In genomic region chr1:43644558-43644957, GRCh38 we compare ENCODE assay signal across 1 cellular context.
TF ChIP-seq lines count a peak whose summit lies in the region.

No MANE protein-coding gene starts in this region.

TF ChIP-seq in GM23338, 12 proteins besides CTCF, POLR2A, EP300 and RAD21:
- TF ChIP-seq, protein P1, sequence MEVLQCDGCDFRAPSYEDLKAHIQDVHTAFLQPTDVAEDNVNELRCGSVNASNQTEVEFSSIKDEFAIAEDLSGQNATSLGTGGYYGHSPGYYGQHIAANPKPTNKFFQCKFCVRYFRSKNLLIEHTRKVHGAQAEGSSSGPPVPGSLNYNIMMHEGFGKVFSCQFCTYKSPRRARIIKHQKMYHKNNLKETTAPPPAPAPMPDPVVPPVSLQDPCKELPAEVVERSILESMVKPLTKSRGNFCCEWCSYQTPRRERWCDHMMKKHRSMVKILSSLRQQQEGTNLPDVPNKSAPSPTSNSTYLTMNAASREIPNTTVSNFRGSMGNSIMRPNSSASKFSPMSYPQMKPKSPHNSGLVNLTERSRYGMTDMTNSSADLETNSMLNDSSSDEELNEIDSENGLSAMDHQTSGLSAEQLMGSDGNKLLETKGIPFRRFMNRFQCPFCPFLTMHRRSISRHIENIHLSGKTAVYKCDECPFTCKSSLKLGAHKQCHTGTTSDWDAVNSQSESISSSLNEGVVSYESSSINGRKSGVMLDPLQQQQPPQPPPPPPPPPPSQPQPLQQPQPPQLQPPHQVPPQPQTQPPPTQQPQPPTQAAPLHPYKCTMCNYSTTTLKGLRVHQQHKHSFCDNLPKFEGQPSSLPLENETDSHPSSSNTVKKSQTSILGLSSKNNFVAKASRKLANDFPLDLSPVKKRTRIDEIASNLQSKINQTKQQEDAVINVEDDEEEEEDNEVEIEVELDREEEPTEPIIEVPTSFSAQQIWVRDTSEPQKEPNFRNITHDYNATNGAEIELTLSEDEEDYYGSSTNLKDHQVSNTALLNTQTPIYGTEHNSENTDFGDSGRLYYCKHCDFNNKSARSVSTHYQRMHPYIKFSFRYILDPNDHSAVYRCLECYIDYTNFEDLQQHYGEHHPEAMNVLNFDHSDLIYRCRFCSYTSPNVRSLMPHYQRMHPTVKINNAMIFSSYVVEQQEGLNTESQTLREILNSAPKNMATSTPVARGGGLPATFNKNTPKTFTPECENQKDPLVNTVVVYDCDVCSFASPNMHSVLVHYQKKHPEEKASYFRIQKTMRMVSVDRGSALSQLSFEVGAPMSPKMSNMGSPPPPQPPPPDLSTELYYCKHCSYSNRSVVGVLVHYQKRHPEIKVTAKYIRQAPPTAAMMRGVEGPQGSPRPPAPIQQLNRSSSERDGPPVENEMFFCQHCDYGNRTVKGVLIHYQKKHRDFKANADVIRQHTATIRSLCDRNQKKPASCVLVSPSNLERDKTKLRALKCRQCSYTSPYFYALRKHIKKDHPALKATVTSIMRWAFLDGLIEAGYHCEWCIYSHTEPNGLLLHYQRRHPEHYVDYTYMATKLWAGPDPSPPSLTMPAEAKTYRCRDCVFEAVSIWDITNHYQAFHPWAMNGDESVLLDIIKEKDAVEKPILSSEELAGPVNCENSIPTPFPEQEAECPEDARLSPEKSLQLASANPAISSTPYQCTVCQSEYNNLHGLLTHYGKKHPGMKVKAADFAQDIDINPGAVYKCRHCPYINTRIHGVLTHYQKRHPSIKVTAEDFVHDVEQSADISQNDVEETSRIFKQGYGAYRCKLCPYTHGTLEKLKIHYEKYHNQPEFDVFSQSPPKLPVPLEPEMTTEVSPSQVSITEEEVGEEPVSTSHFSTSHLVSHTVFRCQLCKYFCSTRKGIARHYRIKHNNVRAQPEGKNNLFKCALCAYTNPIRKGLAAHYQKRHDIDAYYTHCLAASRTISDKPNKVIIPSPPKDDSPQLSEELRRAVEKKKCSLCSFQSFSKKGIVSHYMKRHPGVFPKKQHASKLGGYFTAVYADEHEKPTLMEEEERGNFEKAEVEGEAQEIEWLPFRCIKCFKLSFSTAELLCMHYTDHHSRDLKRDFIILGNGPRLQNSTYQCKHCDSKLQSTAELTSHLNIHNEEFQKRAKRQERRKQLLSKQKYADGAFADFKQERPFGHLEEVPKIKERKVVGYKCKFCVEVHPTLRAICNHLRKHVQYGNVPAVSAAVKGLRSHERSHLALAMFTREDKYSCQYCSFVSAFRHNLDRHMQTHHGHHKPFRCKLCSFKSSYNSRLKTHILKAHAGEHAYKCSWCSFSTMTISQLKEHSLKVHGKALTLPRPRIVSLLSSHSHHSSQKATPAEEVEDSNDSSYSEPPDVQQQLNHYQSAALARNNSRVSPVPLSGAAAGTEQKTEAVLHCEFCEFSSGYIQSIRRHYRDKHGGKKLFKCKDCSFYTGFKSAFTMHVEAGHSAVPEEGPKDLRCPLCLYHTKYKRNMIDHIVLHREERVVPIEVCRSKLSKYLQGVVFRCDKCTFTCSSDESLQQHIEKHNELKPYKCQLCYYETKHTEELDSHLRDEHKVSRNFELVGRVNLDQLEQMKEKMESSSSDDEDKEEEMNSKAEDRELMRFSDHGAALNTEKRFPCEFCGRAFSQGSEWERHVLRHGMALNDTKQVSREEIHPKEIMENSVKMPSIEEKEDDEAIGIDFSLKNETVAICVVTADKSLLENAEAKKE (CRISPR knock-in tag; IDR thresholded peaks at IDR 0.05), result no peak
- TF ChIP-seq EZH2 (IDR thresholded peaks at IDR 0.05; ENCODE audit: low read depth, unreplicated experiment) (no peak), POLR2AphosphoS5 (IDR thresholded peaks at IDR 0.05; ENCODE audit: low read depth) (no peak), REST (IDR thresholded peaks at IDR 0.05; ENCODE audit: unreplicated experiment) (no peak), ZNF331 (CRISPR knock-in tag; IDR thresholded peaks at IDR 0.05; ENCODE audit: low read depth) (no peak), ZNF114 (CRISPR knock-in tag; IDR thresholded peaks at IDR 0.05) (no peak), STAT1 (IDR thresholded peaks at IDR 0.05; ENCODE audit: unreplicated experiment) (no peak), EZH2phosphoT487 (IDR thresholded peaks at IDR 0.05; ENCODE audit: unreplicated experiment) (no peak), JUNB (IDR thresholded peaks at IDR 0.05; ENCODE audit: unreplicated experiment) (no peak), CREB1 (CRISPR knock-in tag; IDR thresholded peaks at IDR 0.05; ENCODE audit: low read depth) (no peak), NANOG (IDR thresholded peaks at IDR 0.05; ENCODE audit: borderline replicate concordance) (no peak)
- TF ChIP-seq, protein P2, sequence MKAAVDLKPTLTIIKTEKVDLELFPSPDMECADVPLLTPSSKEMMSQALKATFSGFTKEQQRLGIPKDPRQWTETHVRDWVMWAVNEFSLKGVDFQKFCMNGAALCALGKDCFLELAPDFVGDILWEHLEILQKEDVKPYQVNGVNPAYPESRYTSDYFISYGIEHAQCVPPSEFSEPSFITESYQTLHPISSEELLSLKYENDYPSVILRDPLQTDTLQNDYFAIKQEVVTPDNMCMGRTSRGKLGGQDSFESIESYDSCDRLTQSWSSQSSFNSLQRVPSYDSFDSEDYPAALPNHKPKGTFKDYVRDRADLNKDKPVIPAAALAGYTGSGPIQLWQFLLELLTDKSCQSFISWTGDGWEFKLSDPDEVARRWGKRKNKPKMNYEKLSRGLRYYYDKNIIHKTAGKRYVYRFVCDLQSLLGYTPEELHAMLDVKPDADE (IDR thresholded peaks at IDR 0.05), result no peak
